Comparison of ENCODE assay signal across 15 cellular contexts in the genomic region with DNA sequence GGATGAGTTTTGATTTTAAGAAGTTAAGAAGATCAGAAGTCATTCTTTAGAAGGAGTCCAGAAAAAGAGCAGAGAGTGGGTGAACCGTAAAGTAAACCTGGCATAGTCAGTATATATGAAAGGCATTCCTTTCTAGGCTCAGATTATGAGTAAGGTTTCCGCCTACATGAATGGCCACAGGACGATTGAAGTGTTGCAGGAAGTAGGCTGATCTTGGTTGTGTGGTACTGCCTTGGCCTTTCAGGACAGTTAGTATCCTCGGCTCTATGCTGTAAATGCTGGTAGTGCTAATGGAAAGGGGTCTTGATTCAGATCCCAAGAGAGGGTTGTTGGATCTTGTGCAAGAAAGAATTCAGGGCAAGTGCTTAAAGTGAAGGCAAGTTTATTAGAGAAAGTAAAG.
"Had no signal": no experiment of that assay in that cellular context is flagged by ENCODE, and none has a peak within 500 bp of the region (broad histone marks: within the 10 kb centered on the region; RNA-seq: fewer than 3 reads in every experiment).

No MANE protein-coding gene starts in this region.

- H3K4me1 ChIP-seq: lower lobe of right lung, stomach had no signal

- H3K4me3 ChIP-seq: lower lobe of right lung, stomach had no signal

- H3K9me3 ChIP-seq: lower lobe of right lung, stomach had no signal

- H3K27me3 ChIP-seq: stomach had no signal

- H3K27ac ChIP-seq: lower lobe of right lung, stomach, VCaP had no signal

- DNase-seq: activated CD4-positive, alpha-beta T cell treated with anti-CD3 and anti-CD28 coated beads, Interleukin-2, amount 10 ng/mL, durations not matched to agents 24 days and 14 days; activated CD8-positive, alpha-beta memory T cell treated with anti-CD3 and anti-CD28 coated beads, Interleukin-2, amount 10 ng/mL, durations not matched to agents 7 days and 5 days; activated T-cell treated with anti-CD3 and anti-CD28 coated beads, Interleukin-2, amount 50 U/mL, for 4 hours; cortex of kidney; effector memory CD4-positive, alpha-beta T cell; hippocampal formation; kidney glomerular epithelial cell; lower lobe of right lung; midbrain; naive B cell; stimulated activated CD4-positive, alpha-beta T cell treated with anti-CD3 and anti-CD28 coated beads, Interleukin-4, amount 100 ng/mL, for 24 hours; stomach; T-helper 9 cell had no signal

- ATAC-seq: activated CD8-positive, alpha-beta memory T cell treated with anti-CD3 and anti-CD28 coated beads, Interleukin-2, amount 10 ng/mL, durations not matched to agents 7 days and 5 days; activated T-cell treated with anti-CD3 and anti-CD28 coated beads, Interleukin-2, amount 50 U/mL, for 4 hours; lower lobe of right lung; sciatic nerve had no signal
